1 cellular context compared by ENCODE assay signal in genomic region chr1:160612613-160613218, GRCh38.
TF ChIP-seq lines count a peak whose summit lies in the region.

No MANE protein-coding gene starts in this region.

TF ChIP-seq in K562, 482 proteins besides CTCF, POLR2A, EP300 and RAD21:
- TF ChIP-seq BDP1 (IDR thresholded peaks at IDR 0.05; ENCODE audit: insufficient read depth, insufficient read length): no peak
TF ChIP-seq in K562: peak in this region for 0.
